In genomic region chr1:23100074-23100748, GRCh38 we compare ENCODE assay signal across 8 cellular contexts.
DNase-seq lines count a peak whose midpoint lies in the region; ATAC-seq, FAIRE-seq and TF ChIP-seq lines count a peak whose summit lies in the region.
"Had no signal": no experiment of that assay in that cellular context is flagged by ENCODE, and none has a peak within 500 bp of the region (broad histone marks: within the 10 kb centered on the region; RNA-seq: fewer than 3 reads in every experiment).

No MANE protein-coding gene starts in this region.

- TF ChIP-seq CTCF in GM12878 (IDR thresholded peaks at IDR 0.05 in 2 of 3, conservative IDR thresholded peaks at IDR 0.05 in 1 of 3; ENCODE audit: control insufficient read depth in 2 of 3, extremely low read depth in 1 of 3, insufficient read depth in 1 of 3, low read depth in 3 of 3, low read length in 3 of 3), result no peak
- no peak for TF ChIP-seq CTCF in kidney epithelial cell (IDR thresholded peaks at IDR 0.05; ENCODE audit: insufficient read depth, low read length, poor library complexity, severe bottlenecking)
- peak in 1 of 5 experiments; percentile 8 for TF ChIP-seq CTCF in tibial nerve (IDR thresholded peaks at IDR 0.05)

- H3K27ac ChIP-seq in GM12878 (ENCODE audit: control insufficient read depth, insufficient read depth) (no peak overlapping the region), tibial nerve (peak overlapping the region in 3 of 4 donors; percentile 28 to 75 (median 72))

- RAD21 ChIA-PET in GM12878 (lab: Charles Lee; ENCODE audit: unreplicated experiment), result interaction anchor here (1.2 to 6.3 kb wide), 16 partner anchors 11 to 244 kb away, joined by 3 to 338 read pairs (median 10); partner anchors contain the start of genes HNRNPR and LUZP1

- 46% methylated on average over 3 of the region's 3 CpGs for WGBS in GM12878 (ENCODE audit: insufficient coverage, insufficient replicate concordance, low lambda C conversion rate, missing lambda C conversion rate)
- 29 to 33% methylated on average over 3 of the region's 3 CpGs for WGBS in tibial nerve, 2 donors

- H3K9me3 ChIP-seq in GM12878 (replicated peaks; ENCODE audit: control insufficient read depth, insufficient read depth, low read length) (no peaks in the 10 kb centered on the region), tibial nerve (no peaks in the 10 kb centered on the region)
- H3K9me3 ChIP-seq: right lobe of liver had no signal

- in situ Hi-C loops in GM12878 (cut with MboI), result no loop called here

- DNase-seq in H54 (ENCODE audit: insufficient read length, low spot score) (peak; percentile 43), RKO (ENCODE audit: low spot score) (peak; percentile 48), GM12878 (ENCODE audit: low read depth, low spot score) (no peak), kidney epithelial cell (ENCODE audit: low read depth) (peak; percentile 97), tibial nerve (ENCODE audit: low spot score in 2 of 2) (peak in 1 of 2 donors; percentile 70)
- DNase-seq: right lobe of liver had no signal

- no peak overlapping the region for H3K4me2 ChIP-seq in GM12878 (ENCODE audit: control insufficient read depth, insufficient read depth)

- CTCF ChIA-PET in GM12878 (lab: Yijun Ruan, JAX), result interaction anchor here (0.8 to 20.3 kb wide), 20 partner anchors 11 to 203 kb away, joined by 3 to 961 read pairs (median 6); partner anchors contain the start of gene LUZP1

- POLR2A ChIA-PET in GM12878 (lab: Charles Lee), result interaction anchor here (0.5 to 5.7 kb wide), 7 partner anchors 12 to 176 kb away, joined by 3 to 31 read pairs (median 3); no protein-coding TSS in a partner anchor

- BruUV-seq in GM12878 (replicated peaks; lab: Mats Ljungman, UMichigan), result no TSS peak

- intact Hi-C loops in GM12878 (cut with micrococcal nuclease; ENCODE audit: unreplicated experiment), result loop anchor here (5.0 kb wide), 1 partner anchor 182 kb away; no protein-coding TSS in a partner anchor

- FAIRE-seq in H54 (lab: Jason Lieb, UNC) (peak; percentile 98), GM12878 (lab: Jason Lieb, UNC) (no peak)

- H3K4me3 ChIP-seq in GM12878 (no peak overlapping the region), kidney epithelial cell (ENCODE audit: low read depth, low read length) (no peak overlapping the region), tibial nerve (no peak overlapping the region)
- H3K4me3 ChIP-seq: right lobe of liver had no signal

- no peak overlapping the region for H2AFZ ChIP-seq in GM12878 (ENCODE audit: control insufficient read depth, low read depth, low read length)

- H3K9ac ChIP-seq in GM12878 (ENCODE audit: control insufficient read depth, insufficient read depth, low read length), result no peak overlapping the region

- H3K4me1 ChIP-seq in GM12878 (ENCODE audit: control insufficient read depth, insufficient read depth, low read length), result no peaks in the 10 kb centered on the region
- H3K4me1 ChIP-seq in tibial nerve, result peaks cover 0 to 57% (median 35%) of the 10 kb centered on the region in 4 donors

- peak; percentile 89 for ATAC-seq in GM12878
- ATAC-seq in GM21723 (IDR thresholded peaks at IDR 0.05; ENCODE audit: unreplicated experiment), result no peak
- ATAC-seq in HG03039 (IDR thresholded peaks at IDR 0.05; ENCODE audit: unreplicated experiment), result no peak

- no peaks in the 10 kb centered on the region; the same call in 1 of the 2 replicates for H3K79me2 ChIP-seq in GM12878 (ENCODE audit: control insufficient read depth, insufficient read depth, low read length)

- no peak for TF ChIP-seq EP300 in GM12878 (IDR thresholded peaks at IDR 0.05; ENCODE audit: borderline replicate concordance in 1 of 2, control insufficient read depth in 1 of 2, low read depth in 2 of 2, low read length in 2 of 2)
- TF ChIP-seq EP300 in tibial nerve (IDR thresholded peaks at IDR 0.05), result peak in 1 of 2 donors; percentile 79

- SMC1A ChIA-PET in GM12878 (lab: Charles Lee; ENCODE audit: uncharacterized antibody, unreplicated experiment), result interaction anchor here (0.7 to 7.6 kb wide), 29 partner anchors 13 to 147 kb away, joined by 3 to 455 read pairs (median 4); partner anchors contain the start of gene LUZP1

- H3K27me3 ChIP-seq in GM12878 (replicated peaks in 1 of 2; ENCODE audit: control insufficient read depth in 2 of 2, insufficient read depth in 2 of 2, low read length in 1 of 2) (no peaks in the 10 kb centered on the region), kidney epithelial cell (ENCODE audit: control insufficient read depth, insufficient read depth, low read length) (no peaks in the 10 kb centered on the region), tibial nerve (no peaks in the 10 kb centered on the region)
- H3K27me3 ChIP-seq: right lobe of liver had no signal

- no peak for TF ChIP-seq RAD21 in GM12878 (IDR thresholded peaks at IDR 0.05; ENCODE audit: insufficient read depth, low read depth, low read length)

- TF ChIP-seq POLR2A in H54 (IDR thresholded peaks at IDR 0.05; ENCODE audit: low read depth, low read length) (no peak), GM12878 (IDR thresholded peaks at IDR 0.05; ENCODE audit: low read depth, low read length) (no peak), tibial nerve (IDR thresholded peaks at IDR 0.05) (no peak)

- no peaks in the 10 kb centered on the region; a peak in 1 of 4 replicates for H3K36me3 ChIP-seq in GM12878 (ENCODE audit: control insufficient read depth in 2 of 2, insufficient read depth in 2 of 2, low read length in 1 of 2)
- no peaks in the 10 kb centered on the region for H3K36me3 ChIP-seq in kidney epithelial cell (ENCODE audit: control insufficient read depth, insufficient read depth, low read length)
- no peaks in the 10 kb centered on the region for H3K36me3 ChIP-seq in tibial nerve
- H3K36me3 ChIP-seq: right lobe of liver had no signal

- H4K20me1 ChIP-seq in GM12878 (ENCODE audit: control insufficient read depth, insufficient read depth), result no peaks in the 10 kb centered on the region

TF ChIP-seq in GM12878, 131 proteins besides CTCF, POLR2A, EP300 and RAD21 (continues in another document):
- no peak for TF ChIP-seq SUPT20H (IDR thresholded peaks at IDR 0.05; ENCODE audit: borderline replicate concordance, control insufficient read depth, low read depth, low read length)
- TF ChIP-seq MTA2 (IDR thresholded peaks at IDR 0.05; ENCODE audit: low read depth), result no peak
- TF ChIP-seq SP1 (IDR thresholded peaks at IDR 0.05; ENCODE audit: low read depth, low read length), result no peak
- no peak for TF ChIP-seq NR2C1 (IDR thresholded peaks at IDR 0.05)
- TF ChIP-seq CBX3 (IDR thresholded peaks at IDR 0.05; ENCODE audit: borderline replicate concordance, low read depth), result no peak
- TF ChIP-seq YBX1 (IDR thresholded peaks at IDR 0.05), result no peak
- TF ChIP-seq ELK1 (IDR thresholded peaks at IDR 0.05; ENCODE audit: low read depth, low read length), result no peak
- TF ChIP-seq ZZZ3 (IDR thresholded peaks at IDR 0.05; ENCODE audit: control insufficient read depth, insufficient read length, low read depth), result no peak
- no peak for TF ChIP-seq IRF4 (IDR thresholded peaks at IDR 0.05; ENCODE audit: low read depth, low read length)
- no peak for TF ChIP-seq STAT1 (conservative IDR thresholded peaks at IDR 0.05)
- TF ChIP-seq MXI1 (IDR thresholded peaks at IDR 0.05; ENCODE audit: low read depth, low read length), result no peak
- no peak for TF ChIP-seq ZNF384 (IDR thresholded peaks at IDR 0.05; ENCODE audit: borderline replicate concordance, low read depth, low read length)
- TF ChIP-seq CBFB (IDR thresholded peaks at IDR 0.05; ENCODE audit: low read depth), result peak; percentile 53; the same call in 1 of the 2 replicates
- TF ChIP-seq E2F8 (IDR thresholded peaks at IDR 0.05; ENCODE audit: low read depth, partially characterized antibody), result no peak
- TF ChIP-seq ZBTB33 (IDR thresholded peaks at IDR 0.05), result no peak
